In genomic region chr20:49938173-49939163, GRCh38 we compare ENCODE assay signal across 8 cellular contexts. TPM values are rescaled to one million over a fixed set of nuclear protein-coding genes. Genes with fewer than 3 reads are reported as not detected.
DNase-seq lines count a peak whose midpoint lies in the region; TF ChIP-seq lines count a peak whose summit lies in the region.

No MANE protein-coding gene starts in this region.

- no peaks in the 10 kb centered on the region for H3K27me3 ChIP-seq in prostate gland (replicated peaks; ENCODE audit: insufficient read depth)

- H3K4me1 ChIP-seq in prostate gland (replicated peaks) = peaks cover 19% of the 10 kb centered on the region

- no peak for TF ChIP-seq POLR2A in prostate gland (IDR thresholded peaks at IDR 0.05)

- H3K4me3 ChIP-seq in HFF-Myc (replicated peaks; ENCODE audit: low read depth, low read length) (peak overlapping the region; percentile 83), WI38 (ENCODE audit: low read depth, low read length) (peak overlapping the region; percentile 90), skeletal muscle cell (ENCODE audit: low read depth, low read length) (peak overlapping the region; percentile 69), prostate gland (peak overlapping the region in 1 of 2 donors; percentile 95)

- no peaks in the 10 kb centered on the region for H3K36me3 ChIP-seq in prostate gland

- no peak for DNase-seq in HFF-Myc (ENCODE audit: extremely low read depth, low read depth)
- DNase-seq in head of caudate nucleus = peak in 29 of 42 donors; percentile 24 to 81 (median 56)
- DNase-seq in skeletal muscle cell (ENCODE audit: low read depth) = no peak
- DNase-seq in H4 (ENCODE audit: low spot score) = no peak
- DNase-seq in stimulated activated CD4-positive, alpha-beta T cell treated with anti-CD3 and anti-CD28 coated beads, Interleukin-4, amount 100 ng/mL, for 24 hours = no peak
- no peak for DNase-seq in prostate gland (ENCODE audit: low spot score)
- DNase-seq in SHP77 treated with DMSO at 0.1 percent for 48 hours (lab: John Stamatoyannopoulos, UW) = no peak

- H3K9me3 ChIP-seq in prostate gland = no peaks in the 10 kb centered on the region

- no peak for TF ChIP-seq CTCF in HFF-Myc (IDR thresholded peaks at IDR 0.05; ENCODE audit: low read depth, low read length, missing control alignments)
- TF ChIP-seq CTCF in WI38 (IDR thresholded peaks at IDR 0.05; ENCODE audit: low read depth, low read length) = no peak
- TF ChIP-seq CTCF in prostate gland (IDR thresholded peaks at IDR 0.05) = no peak

- peak overlapping the region in 1 of 2 donors; percentile 12 for H3K27ac ChIP-seq in prostate gland

- intact Hi-C loops in head of caudate nucleus (cut with DNase I) = no loop called here
- intact Hi-C loops in prostate gland (cut with DNase I) = no loop called here

- WGBS in prostate gland = 57% methylated on average over 12 of the region's 12 CpGs

RNA-seq across cellular contexts. Expression of gene RNF114, which starts 2.3 kb away (rescaled TPM):
- total RNA-seq in H4 (2014; rRNA removed; shearing (Covaris generic)) = 152 and 183 TPM in 2 replicates
- total RNA-seq in prostate gland = 100 to 1,000 TPM; 166 to 239 TPM

RNA-seq across cellular contexts. Expression of gene SPATA2, which starts 23.1 kb away (rescaled TPM):
- 3.2 and 3.3 TPM in 2 replicates for total RNA-seq in H4 (2014; rRNA removed; shearing (Covaris generic))
- 10 to 100 TPM in 1 of 2 donors, 1 to 10 TPM in 1; 9.2 to 15.2 TPM for total RNA-seq in prostate gland

RNA-seq across cellular contexts. Expression of gene SNAI1, which starts 44.3 kb away (rescaled TPM):
- total RNA-seq in H4 (2014; rRNA removed; shearing (Covaris generic)) = 5.5 and 10.5 TPM in 2 replicates
- total RNA-seq in prostate gland = 1 to 10 TPM; 1.0 to 7.4 TPM

Comparison
In these comparisons a context has a peak if more than half of its experiments do, and no peak if none do; other contexts are left out.
1. DNase-seq: peak in head of caudate nucleus (29 of 42); none in HFF-Myc (single experiment), skeletal muscle cell (single experiment), H4 (single experiment), stimulated activated CD4-positive, alpha-beta T cell treated with anti-CD3 and anti-CD28 coated beads, Interleukin-4, amount 100 ng/mL, for 24 hours (single experiment), prostate gland (single experiment) and SHP77 treated with DMSO at 0.1 percent for 48 hours (single experiment).